ENCODE assay signal across 8 cellular contexts in genomic region chr11:108115495-108116140, GRCh38. TPM values are rescaled to one million over a fixed set of nuclear protein-coding genes. Genes with fewer than 3 reads are reported as not detected.
DNase-seq lines count a peak whose midpoint lies in the region; ATAC-seq and TF ChIP-seq lines count a peak whose summit lies in the region.

No MANE protein-coding gene starts in this region.

- no peak overlapping the region for H2BK120ac ChIP-seq in mesendoderm (ENCODE audit: low read depth, low read length)

- H3K4me3 ChIP-seq in endodermal cell (ENCODE audit: low read length) (no peak overlapping the region), mesendoderm (ENCODE audit: low read length) (no peak overlapping the region)

- ATAC-seq in HG03565 (IDR thresholded peaks at IDR 0.05; ENCODE audit: unreplicated experiment) (no peak), HG02623 (IDR thresholded peaks at IDR 0.05; ENCODE audit: unreplicated experiment) (no peak)
- ATAC-seq in activated naive CD8-positive, alpha-beta T cell treated with anti-CD3 and anti-CD28 coated beads, Interleukin-2, amount 50 U/mL, for 24 hours: no peak

- no peak overlapping the region for H4K5ac ChIP-seq in mesendoderm (ENCODE audit: low read length)

- H3K36me3 Mint-ChIP-seq in endodermal cell (ENCODE audit: low read depth): no peaks in the 10 kb centered on the region
- no peaks in the 10 kb centered on the region for H3K36me3 Mint-ChIP-seq in activated naive CD8-positive, alpha-beta T cell treated with anti-CD3 and anti-CD28 coated beads, Interleukin-2, amount 50 U/mL, for 24 hours (ENCODE audit: low read depth)

- WGBS in endodermal cell (ENCODE audit: insufficient coverage in 1 of 2, insufficient read length in 1 of 2), 2 experiments: 76 to 77% methylated on average over 5 of the region's 5 CpGs
- WGBS in mesendoderm (ENCODE audit: extremely low coverage, insufficient coverage, low lambda C conversion rate): no CpG with 5 or more reads among the region's 5 CpGs

- no peaks in the 10 kb centered on the region for H3K79me1 ChIP-seq in mesendoderm (ENCODE audit: low read length)

- no peak overlapping the region for H2BK15ac ChIP-seq in mesendoderm (replicated peaks; ENCODE audit: low read depth)

- no peaks in the 10 kb centered on the region for H3K27me3 Mint-ChIP-seq in endodermal cell (ENCODE audit: insufficient read depth)
- H3K27me3 Mint-ChIP-seq in activated naive CD8-positive, alpha-beta T cell treated with anti-CD3 and anti-CD28 coated beads, Interleukin-2, amount 50 U/mL, for 24 hours: no peaks in the 10 kb centered on the region

- no peak overlapping the region for H3K4me2 ChIP-seq in mesendoderm (ENCODE audit: low read length)

- H3K4me1 ChIP-seq in endodermal cell (ENCODE audit: control insufficient read depth, insufficient read depth, low read length) (no peaks in the 10 kb centered on the region), mesendoderm (ENCODE audit: control insufficient read depth, low read depth, low read length) (no peaks in the 10 kb centered on the region)

- no peak overlapping the region for H2AK5ac ChIP-seq in mesendoderm (ENCODE audit: low read length)

- H2BK5ac ChIP-seq in mesendoderm (ENCODE audit: low read length): no peak overlapping the region

- H3K27ac Mint-ChIP-seq in endodermal cell: no peak overlapping the region
- no peak overlapping the region for H3K27ac Mint-ChIP-seq in activated naive CD8-positive, alpha-beta T cell treated with anti-CD3 and anti-CD28 coated beads, Interleukin-2, amount 50 U/mL, for 24 hours

- H4K8ac ChIP-seq in mesendoderm (ENCODE audit: low read depth, low read length): no peak overlapping the region

- H3K27ac ChIP-seq in endodermal cell (ENCODE audit: low read depth, low read length) (no peak overlapping the region), mesendoderm (ENCODE audit: low read depth, low read length) (no peak overlapping the region)

- no peaks in the 10 kb centered on the region for H3K9me3 ChIP-seq in endodermal cell (ENCODE audit: control insufficient read depth, low read length)

- no peak for TF ChIP-seq CTCF in endodermal cell (conservative IDR thresholded peaks at IDR 0.05)

- H3K23ac ChIP-seq in mesendoderm (ENCODE audit: low read length): no peak overlapping the region

- H3K9ac ChIP-seq in endodermal cell (ENCODE audit: extremely low read depth, low read length, poor library complexity, severe bottlenecking): no peak overlapping the region
- no peak overlapping the region for H3K9ac ChIP-seq in mesendoderm (ENCODE audit: low read length)

- no peak overlapping the region for H3K4ac ChIP-seq in mesendoderm (ENCODE audit: low read depth, low read length)

- H3K27me3 ChIP-seq in endodermal cell (ENCODE audit: control insufficient read depth, insufficient read depth, low read length, poor library complexity, severe bottlenecking) (no peaks in the 10 kb centered on the region), mesendoderm (ENCODE audit: insufficient read depth, low read length, poor library complexity) (no peaks in the 10 kb centered on the region)

- H3K79me2 ChIP-seq in mesendoderm (ENCODE audit: control insufficient read depth, insufficient read depth, low read length): no peaks in the 10 kb centered on the region

- H3K36me3 ChIP-seq in endodermal cell (ENCODE audit: control insufficient read depth, insufficient read depth, low read length): peaks cover 8% of the 10 kb centered on the region
- H3K36me3 ChIP-seq in mesendoderm (ENCODE audit: control insufficient read depth, insufficient read depth, low read length): no peaks in the 10 kb centered on the region

- DNase-seq in GM04504 (ENCODE audit: low read depth) (peak; percentile 81), NCI-H69 (lab: John Stamatoyannopoulos, UW) (peak; percentile 78), endodermal cell (peak; percentile 55), mesendoderm (peak; percentile 22)
- no peak for DNase-seq in activated effector memory CD4-positive, alpha-beta T cell treated with Interleukin-2 at 50 U/mL for 16 hours
- DNase-seq in activated naive CD8-positive, alpha-beta T cell treated with anti-CD3 and anti-CD28 coated beads, Interleukin-2, amount 50 U/mL, for 24 hours: no peak

- no peaks in the 10 kb centered on the region for H3K9me3 Mint-ChIP-seq in endodermal cell
- no peaks in the 10 kb centered on the region for H3K9me3 Mint-ChIP-seq in activated naive CD8-positive, alpha-beta T cell treated with anti-CD3 and anti-CD28 coated beads, Interleukin-2, amount 50 U/mL, for 24 hours

- no peaks in the 10 kb centered on the region for H3K4me1 Mint-ChIP-seq in endodermal cell
- H3K4me1 Mint-ChIP-seq in activated naive CD8-positive, alpha-beta T cell treated with anti-CD3 and anti-CD28 coated beads, Interleukin-2, amount 50 U/mL, for 24 hours: peaks cover 4% of the 10 kb centered on the region

- H3K18ac ChIP-seq in mesendoderm (ENCODE audit: low read length): no peak overlapping the region

- H3K4me3 Mint-ChIP-seq in endodermal cell: no peak overlapping the region
- no peak overlapping the region for H3K4me3 Mint-ChIP-seq in activated naive CD8-positive, alpha-beta T cell treated with anti-CD3 and anti-CD28 coated beads, Interleukin-2, amount 50 U/mL, for 24 hours

- no peak overlapping the region for H3K56ac ChIP-seq in mesendoderm (ENCODE audit: low read length)

RNA-seq across cellular contexts. Expression of gene ACAT1, which starts 5.7 kb away (rescaled TPM):
- total RNA-seq in endodermal cell: 10 to 100 TPM; 15.8 to 18.8 TPM
- 19.9 TPM for polyA plus RNA-seq in endodermal cell (2013, experiment 1 of 2)
- 20.2 TPM for polyA plus RNA-seq in endodermal cell (2013, experiment 2 of 2)
- polyA plus RNA-seq in mesendoderm (2013, experiment 1 of 2): 22.1 TPM
- polyA plus RNA-seq in mesendoderm (2013, experiment 2 of 2): 20.1 TPM

Comparison
In these comparisons a context has a peak if more than half of its experiments do, and no peak if none do; other contexts are left out.
1. DNase-seq: peak in GM04504 (single experiment), NCI-H69 (single experiment), endodermal cell (single experiment) and mesendoderm (single experiment); none in activated effector memory CD4-positive, alpha-beta T cell treated with Interleukin-2 at 50 U/mL for 16 hours (single experiment) and activated naive CD8-positive, alpha-beta T cell treated with anti-CD3 and anti-CD28 coated beads, Interleukin-2, amount 50 U/mL, for 24 hours (single experiment).